8 cellular contexts compared by ENCODE assay signal in genomic region chr5:139473565-139473964, GRCh38. TPM values are rescaled to one million over a fixed set of nuclear protein-coding genes. Genes with fewer than 3 reads are reported as not detected.
DNase-seq lines count a peak whose midpoint lies in the region; ATAC-seq, FAIRE-seq and TF ChIP-seq lines count a peak whose summit lies in the region.
"Had no signal": no experiment of that assay in that cellular context is flagged by ENCODE, and none has a peak within 500 bp of the region (broad histone marks: within the 10 kb centered on the region; RNA-seq: fewer than 3 reads in every experiment).

No MANE protein-coding gene starts in this region.

- H3K9me1 ChIP-seq in keratinocyte (ENCODE audit: control insufficient read depth, extremely low read depth, insufficient read depth, low read length), result no peaks in the 10 kb centered on the region

- no peak for ATAC-seq in CD8-positive, alpha-beta T cell
- no peak for ATAC-seq in T-helper 17 cell

- no peak overlapping the region for H3K4me3 Mint-ChIP-seq in CD8-positive, alpha-beta T cell
- peak overlapping the region; percentile 68 for H3K4me3 Mint-ChIP-seq in T-helper 17 cell

- peaks cover 34% of the 10 kb centered on the region for H3K36me3 Mint-ChIP-seq in CD8-positive, alpha-beta T cell
- H3K36me3 Mint-ChIP-seq in T-helper 17 cell (ENCODE audit: low read depth), result peaks cover 8% of the 10 kb centered on the region

- H3K9ac ChIP-seq in keratinocyte (ENCODE audit: control insufficient read depth, extremely low read depth, insufficient read depth, low read length), result peak overlapping the region; percentile 19

- POLR2A ChIA-PET in CD8-positive, alpha-beta T cell (lab: Charles Lee), result interaction anchor here (1.5 kb wide), 1 partner anchor 9 kb away, joined by 7 read pairs; the partner anchor contains the start of gene STING1

- dilution Hi-C loops in keratinocyte (cut with MboI; ENCODE audit: extremely low pct_ligation_motif_present, low sequenced_read_pairs), result no loop called here

- H3K4me2 ChIP-seq in keratinocyte (ENCODE audit: control insufficient read depth, extremely low read depth, insufficient read depth, low read depth, low read length), result peak overlapping the region; percentile 52

- H3K4me3 ChIP-seq in CD8-positive, alpha-beta T cell (ENCODE audit: low read depth, low read length), result no peak overlapping the region
- no peak overlapping the region for H3K4me3 ChIP-seq in keratinocyte (ENCODE audit: control insufficient read depth in 2 of 3, extremely low read depth in 1 of 3, insufficient read depth in 2 of 3, low read depth in 1 of 3, low read length in 3 of 3)

- H4K20me1 ChIP-seq in keratinocyte (ENCODE audit: control insufficient read depth, extremely low read depth, insufficient read depth, low read length), result no peaks in the 10 kb centered on the region

- peak; percentile 87 for FAIRE-seq in keratinocyte (lab: Jason Lieb, UNC)
- FAIRE-seq: H54 had no signal

- peak overlapping the region; percentile 37 for H3K27ac Mint-ChIP-seq in CD8-positive, alpha-beta T cell
- peak overlapping the region; percentile 96 for H3K27ac Mint-ChIP-seq in T-helper 17 cell

- H3K9me3 Mint-ChIP-seq in CD8-positive, alpha-beta T cell, result no peaks in the 10 kb centered on the region

- TF ChIP-seq CTCF in CD8-positive, alpha-beta T cell (IDR thresholded peaks at IDR 0.05), result no peak
- peak in 2 of 3 experiments; percentile 19 to 33 for TF ChIP-seq CTCF in keratinocyte (optimal IDR thresholded peaks at IDR 0.05 in 1 of 3, IDR thresholded peaks at IDR 0.05 in 1 of 3, conservative IDR thresholded peaks at IDR 0.05 in 1 of 3; ENCODE audit: extremely low read depth in 1 of 3, insufficient read depth in 2 of 3, low read length in 3 of 3)

- H3K27me3 Mint-ChIP-seq in CD8-positive, alpha-beta T cell (ENCODE audit: low read depth), result no peaks in the 10 kb centered on the region
- no peaks in the 10 kb centered on the region for H3K27me3 Mint-ChIP-seq in T-helper 17 cell

- intact Hi-C loops in CD8-positive, alpha-beta T cell (cut with DNase I, micrococcal nuclease), result loop anchor here in 1 of 2 experiments (5.0 kb wide), 1 partner anchor 39 kb away; no protein-coding TSS in a partner anchor
- intact Hi-C loops in posterior cingulate gyrus (cut with DNase I), result no loop called here

- no peaks in the 10 kb centered on the region for H3K27me3 ChIP-seq in CD8-positive, alpha-beta T cell (ENCODE audit: insufficient read depth, low read length)
- no peaks in the 10 kb centered on the region for H3K27me3 ChIP-seq in keratinocyte (ENCODE audit: control insufficient read depth, extremely low read depth, insufficient read depth, low read length)

- H3K79me2 ChIP-seq in keratinocyte (ENCODE audit: control insufficient read depth, insufficient read depth, low read length), result no peaks in the 10 kb centered on the region

- H3K27ac ChIP-seq in CD8-positive, alpha-beta T cell (ENCODE audit: low read depth, low read length), result no peak overlapping the region
- peak overlapping the region; percentile 31 for H3K27ac ChIP-seq in keratinocyte (ENCODE audit: control insufficient read depth, insufficient read depth, low read length)

- no peaks in the 10 kb centered on the region for H3K9me3 ChIP-seq in CD8-positive, alpha-beta T cell (ENCODE audit: low read length)
- H3K9me3 ChIP-seq in T-helper 17 cell (ENCODE audit: control insufficient read depth, low read length, poor library complexity, severe bottlenecking), result no peaks in the 10 kb centered on the region
- no peaks in the 10 kb centered on the region for H3K9me3 ChIP-seq in keratinocyte (ENCODE audit: control insufficient read depth, low read depth, low read length)

- peaks cover 75% of the 10 kb centered on the region for H3K4me1 ChIP-seq in CD8-positive, alpha-beta T cell (ENCODE audit: insufficient read depth, low read length)
- H3K4me1 ChIP-seq in keratinocyte (ENCODE audit: control insufficient read depth, extremely low read depth, insufficient read depth, low read length), result peaks cover 15% of the 10 kb centered on the region

- peaks cover 22% of the 10 kb centered on the region for H3K36me3 ChIP-seq in CD8-positive, alpha-beta T cell (ENCODE audit: insufficient read depth, low read length)
- H3K36me3 ChIP-seq in keratinocyte (ENCODE audit: control insufficient read depth in 2 of 2, extremely low read depth in 1 of 2, insufficient read depth in 2 of 2, low read length in 2 of 2), result peaks cover 15 to 18% of the 10 kb centered on the region in 2 experiments

- no peak for DNase-seq in CD8-positive, alpha-beta T cell
- no peak for DNase-seq in T-helper 17 cell
- DNase-seq in keratinocyte (ENCODE audit: low read depth, low spot score), result peak; percentile 52
- no peak for DNase-seq in NCI-H1694 treated with DMSO at 0.1 percent for 48 hours (lab: John Stamatoyannopoulos, UW)
- no peak for DNase-seq in NK-92 treated with Interleukin-12 subunit alpha and Interleukin-12 subunit beta, amount 100 ng/mL, for 24 hours (lab: John Stamatoyannopoulos, UW)
- no peak for DNase-seq in posterior cingulate gyrus
- DNase-seq: NCI-H226 had no signal

- H2AFZ ChIP-seq in keratinocyte (ENCODE audit: control insufficient read depth, low read length), result peak overlapping the region; percentile 21

- CTCF ChIA-PET in CD8-positive, alpha-beta T cell (lab: Charles Lee), result interaction anchor here (1.0 to 1.3 kb wide), 3 partner anchors 9 to 51 kb away, joined by 3 to 4 read pairs (median 4); partner anchors contain the start of gene STING1

- H3K4me1 Mint-ChIP-seq in CD8-positive, alpha-beta T cell (ENCODE audit: low read depth), result peaks cover 74% of the 10 kb centered on the region
- peaks cover 65% of the 10 kb centered on the region for H3K4me1 Mint-ChIP-seq in T-helper 17 cell

RNA-seq across cellular contexts. Expression of gene SMIM33, which starts 2.8 kb away (rescaled TPM):
- not detected for total RNA-seq in CD8-positive, alpha-beta T cell
- total RNA-seq in T-helper 17 cell, result under 1 TPM; 0.13 to 0.32 TPM
- not detected in 3 replicates for polyA plus RNA-seq in keratinocyte
- polyA plus RNA-seq in keratinocyte (2011; ENCODE audit: low read depth), result not detected
- polyA plus RNA-seq in keratinocyte (2011; cell fraction: cytosol; rRNA removed), result not detected in 2 replicates
- not detected in 2 replicates for polyA plus RNA-seq in keratinocyte (2011; cell fraction: nucleus; rRNA removed)
- polyA plus RNA-seq in keratinocyte (2012; ENCODE audit: low replicate concordance), result not detected in 2 replicates
- not detected in 3 replicates for polyA minus RNA-seq in keratinocyte
- polyA minus RNA-seq in keratinocyte (2011; cell fraction: cytosol; rRNA and poly(A)+ RNA removed), result not detected
- polyA minus RNA-seq in keratinocyte (2011; cell fraction: nucleus; rRNA and poly(A)+ RNA removed), result not detected in 2 replicates

RNA-seq across cellular contexts. Expression of gene STING1, which starts 9.0 kb away (rescaled TPM):
- 10 to 100 TPM; 55.0 to 57.8 TPM for total RNA-seq in CD8-positive, alpha-beta T cell
- 100 to 1,000 TPM; 151 to 160 TPM for total RNA-seq in T-helper 17 cell
- polyA plus RNA-seq in keratinocyte, result 25.2 to 38.1 TPM (median 26.0 TPM) in 3 replicates
- 1.3 TPM for polyA plus RNA-seq in keratinocyte (2011; ENCODE audit: low read depth)
- 14.7 and 21.3 TPM in 2 replicates for polyA plus RNA-seq in keratinocyte (2011; cell fraction: cytosol; rRNA removed)
- polyA plus RNA-seq in keratinocyte (2011; cell fraction: nucleus; rRNA removed), result 66.0 and 88.6 TPM in 2 replicates
- 4.2 and 32.6 TPM in 2 replicates for polyA plus RNA-seq in keratinocyte (2012; ENCODE audit: low replicate concordance)
- 24.6 to 40.7 TPM (median 27.0 TPM) in 3 replicates for polyA minus RNA-seq in keratinocyte
- polyA minus RNA-seq in keratinocyte (2011; cell fraction: cytosol; rRNA and poly(A)+ RNA removed), result 54.5 TPM
- polyA minus RNA-seq in keratinocyte (2011; cell fraction: nucleus; rRNA and poly(A)+ RNA removed), result 46.5 and 55.6 TPM in 2 replicates

RNA-seq across cellular contexts. Expression of gene ECSCR, which starts 11.0 kb away (rescaled TPM):
- total RNA-seq in CD8-positive, alpha-beta T cell, result not detected
- not detected for total RNA-seq in T-helper 17 cell
- not detected in 3 replicates for polyA plus RNA-seq in keratinocyte
- polyA plus RNA-seq in keratinocyte (2011; ENCODE audit: low read depth), result not detected
- polyA plus RNA-seq in keratinocyte (2011; cell fraction: cytosol; rRNA removed), result not detected in 2 replicates
- polyA plus RNA-seq in keratinocyte (2011; cell fraction: nucleus; rRNA removed), result 0.15 TPM in 1 of 2 replicates, not detected in the other
- polyA plus RNA-seq in keratinocyte (2012; ENCODE audit: low replicate concordance), result not detected in 2 replicates
- not detected in 3 replicates for polyA minus RNA-seq in keratinocyte
- not detected for polyA minus RNA-seq in keratinocyte (2011; cell fraction: cytosol; rRNA and poly(A)+ RNA removed)
- polyA minus RNA-seq in keratinocyte (2011; cell fraction: nucleus; rRNA and poly(A)+ RNA removed), result not detected in 2 replicates

RNA-seq across cellular contexts. Expression of gene DNAJC18, which starts 34.2 kb away (rescaled TPM):
- 10 to 100 TPM in 1 of 2 experiments, 1 to 10 TPM in 1; 8.0 to 10.2 TPM for total RNA-seq in CD8-positive, alpha-beta T cell
- total RNA-seq in T-helper 17 cell, result 1 to 10 TPM; 4.0 to 8.7 TPM
- 3.0 to 6.6 TPM (median 3.6 TPM) in 3 replicates for polyA plus RNA-seq in keratinocyte
- polyA plus RNA-seq in keratinocyte (2011; ENCODE audit: low read depth), result 1.7 TPM
- polyA plus RNA-seq in keratinocyte (2011; cell fraction: cytosol; rRNA removed), result 2.0 and 3.6 TPM in 2 replicates
- 4.3 TPM in 2 replicates for polyA plus RNA-seq in keratinocyte (2011; cell fraction: nucleus; rRNA removed)
- polyA plus RNA-seq in keratinocyte (2012; ENCODE audit: low replicate concordance), result 0.79 and 4.7 TPM in 2 replicates
- polyA minus RNA-seq in keratinocyte, result 1.1 to 2.7 TPM (median 2.7 TPM) in 3 replicates
- polyA minus RNA-seq in keratinocyte (2011; cell fraction: cytosol; rRNA and poly(A)+ RNA removed), result 4.6 TPM
- polyA minus RNA-seq in keratinocyte (2011; cell fraction: nucleus; rRNA and poly(A)+ RNA removed), result 1.1 and 3.7 TPM in 2 replicates
